Comparison of ENCODE assay signal across 8 cellular contexts in the genomic region with DNA sequence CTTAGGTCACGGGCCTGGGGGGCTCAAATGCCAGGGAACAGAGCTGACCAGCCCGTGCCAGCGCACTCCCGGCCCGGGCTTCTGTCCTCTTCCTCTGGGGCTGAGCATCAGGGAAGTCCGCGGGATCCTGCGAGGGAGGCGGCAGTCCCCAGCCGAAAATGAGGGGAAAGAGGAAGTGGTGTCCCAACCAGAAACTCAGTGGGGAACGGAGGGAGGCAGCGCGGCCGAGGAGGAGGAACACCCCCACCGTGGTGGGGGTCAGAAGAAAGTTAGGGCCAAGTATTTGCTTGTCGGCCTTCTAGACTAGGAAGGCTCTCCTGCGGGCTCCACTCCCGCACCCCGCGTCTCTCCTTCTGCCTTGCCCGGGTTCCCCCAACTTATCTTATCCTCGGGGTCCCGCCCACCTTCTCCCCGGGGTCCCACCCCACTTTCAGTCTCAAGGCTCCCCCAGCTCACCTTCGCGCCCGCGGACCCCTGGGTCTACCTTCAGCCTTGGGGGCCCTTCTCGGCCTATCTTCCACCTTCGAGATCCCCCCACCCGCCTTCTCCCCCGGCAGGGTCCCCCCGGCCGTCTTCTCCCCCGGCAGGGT. TPM values are rescaled to one million over a fixed set of nuclear protein-coding genes. Genes with fewer than 3 reads are reported as not detected.
DNase-seq lines count a peak whose midpoint lies in the region; ATAC-seq and TF ChIP-seq lines count a peak whose summit lies in the region.

No MANE protein-coding gene starts in this region.

- no peaks in the 10 kb centered on the region for H4K20me1 ChIP-seq in KMS-11 (ENCODE audit: insufficient read depth)

- H3K4me2 ChIP-seq in KMS-11 = peak overlapping the region; percentile 80

- H3K36me3 ChIP-seq in ACC112 (ENCODE audit: insufficient read depth, low read length) (peaks cover 1% of the 10 kb centered on the region), KMS-11 (ENCODE audit: insufficient read depth) (no peaks in the 10 kb centered on the region), colonic mucosa (no peaks in the 10 kb centered on the region)

- intact Hi-C loops in colonic mucosa (cut with DNase I) = no loop called here

- H3K4me3 ChIP-seq in ACC112 (ENCODE audit: low read depth, low read length) (peak overlapping the region; percentile 82), KMS-11 (IDR thresholded peaks at IDR 0.05; ENCODE audit: insufficient read depth, low read depth, low read length) (no peak overlapping the region), WI38 (ENCODE audit: low read depth, low read length) (peak overlapping the region; percentile 71), colonic mucosa (peak overlapping the region; percentile 71)

- peaks cover 12% of the 10 kb centered on the region for H3K4me1 ChIP-seq in ACC112 (ENCODE audit: control insufficient read depth, insufficient read depth, low read length, unreplicated experiment)
- peaks cover 5% of the 10 kb centered on the region for H3K4me1 ChIP-seq in KMS-11 (ENCODE audit: low read depth, poor library complexity, severe bottlenecking)
- peaks cover 6% of the 10 kb centered on the region for H3K4me1 ChIP-seq in colonic mucosa

- peak; percentile 38 for ATAC-seq in GM19025 (IDR thresholded peaks at IDR 0.05; ENCODE audit: low read depth, unreplicated experiment)
- ATAC-seq in left lobe of liver = peak; percentile 37

- H3K27me3 ChIP-seq in ACC112 (ENCODE audit: insufficient read depth, low read length) (no peaks in the 10 kb centered on the region), KMS-11 (ENCODE audit: insufficient read depth, low read depth) (no peaks in the 10 kb centered on the region), colonic mucosa (no peaks in the 10 kb centered on the region)

- H2AFZ ChIP-seq in ACC112 (ENCODE audit: low read length, unreplicated experiment) = peak overlapping the region; percentile 65
- H2AFZ ChIP-seq in KMS-11 (ENCODE audit: low read depth) = peak overlapping the region; percentile 75

- peak overlapping the region; percentile 83 for H3K9ac ChIP-seq in KMS-11
- peak overlapping the region; percentile 84 to 87 for H3K9ac ChIP-seq in colonic mucosa (ENCODE audit: low read depth in 2 of 2, low read length in 2 of 2)

- no peaks in the 10 kb centered on the region for H3K9me3 ChIP-seq in colonic mucosa

- peak; percentile 54 for DNase-seq in colonic mucosa
- DNase-seq in left lobe of liver (ENCODE audit: low spot score) = peak; percentile 56
- DNase-seq in stimulated activated CD4-positive, alpha-beta T cell treated with anti-CD3 and anti-CD28 coated beads, Interleukin-4, amount 100 ng/mL, for 4 hours = peak; percentile 43 to 44
- no peak for DNase-seq in NCI-H2081 treated with DMSO at 0.1 percent for 48 hours (lab: John Stamatoyannopoulos, UW)

- H3K79me2 ChIP-seq in ACC112 (ENCODE audit: control insufficient read depth, insufficient read depth, low read length, unreplicated experiment) = peaks cover 42% of the 10 kb centered on the region
- H3K79me2 ChIP-seq in KMS-11 (ENCODE audit: insufficient read depth, low read depth) = peaks cover 19% of the 10 kb centered on the region; the same call in 1 of the 2 replicates

- TF ChIP-seq CTCF in KMS-11 (conservative IDR thresholded peaks at IDR 0.05; ENCODE audit: low read depth, low read length) = no peak
- TF ChIP-seq CTCF in WI38 (IDR thresholded peaks at IDR 0.05; ENCODE audit: low read depth, low read length) = no peak
- no peak for TF ChIP-seq CTCF in colonic mucosa (IDR thresholded peaks at IDR 0.05)

- H3K27ac ChIP-seq in ACC112 (ENCODE audit: low read depth, low read length) = no peak overlapping the region
- peak overlapping the region; percentile 27; the same call in 1 of the 2 replicates for H3K27ac ChIP-seq in KMS-11
- H3K27ac ChIP-seq in colonic mucosa = peak overlapping the region; percentile 71

RNA-seq across cellular contexts. Expression of a gene that starts 0.6 kb away (rescaled TPM):
- 10 to 100 TPM; 22.7 to 23.4 TPM for total RNA-seq in colonic mucosa
- 7.3 TPM for total RNA-seq in left lobe of liver
